ENCODE assay signal across 17 cellular contexts in genomic region chr2:84441036-84441435, GRCh38.
"Had no signal": no experiment of that assay in that cellular context is flagged by ENCODE, and none has a peak within 500 bp of the region (broad histone marks: within the 10 kb centered on the region; RNA-seq: fewer than 3 reads in every experiment).

No MANE protein-coding gene starts in this region.

- H3K36me3 ChIP-seq: prostate gland, uterus had no signal

- H3K4me3 ChIP-seq: gastrocnemius medialis, left ventricle myocardium inferior, lower lobe of right lung, prostate gland, spleen, tibial artery, upper lobe of left lung, uterus had no signal

- H3K4me1 ChIP-seq: gastrocnemius medialis, lower lobe of right lung, parathyroid adenoma, prostate gland, tibial artery, upper lobe of left lung, uterus had no signal

- H3K9me3 ChIP-seq: gastrocnemius medialis, left ventricle myocardium inferior, lower lobe of right lung, prostate gland, spleen, tibial artery, upper lobe of left lung, uterus had no signal

- H3K27ac ChIP-seq: gastrocnemius medialis, left ventricle myocardium inferior, lower lobe of right lung, parathyroid adenoma, prostate gland, spleen, tibial artery, upper lobe of left lung, uterus had no signal

- H3K27me3 ChIP-seq: gastrocnemius medialis, spleen, tibial artery, upper lobe of left lung, uterus had no signal

- ATAC-seq: gastrocnemius medialis; lower lobe of right lung; natural killer cell; sciatic nerve; stimulated activated memory B cell treated with anti-CD40 and anti-IgM and Interleukin-4, amounts not matched to agents 10 μg/mL and 1 μg/mL and 100 μg/mL, for 72 hours had no signal

- DNase-seq: dermis blood vessel endothelial cell; erythroblast; gastrocnemius medialis; left ventricle myocardium inferior; lower lobe of right lung; natural killer cell; spleen; stimulated activated CD4-positive, alpha-beta T cell treated with anti-CD3 and anti-CD28 coated beads, Interleukin-15, amount 100 ng/mL, for 24 hours; stimulated activated CD4-positive, alpha-beta T cell treated with anti-CD3 and anti-CD28 coated beads, Interleukin-1b, Interleukin-23, amount 100 ng/mL, for 48 hours; stimulated activated CD4-positive, alpha-beta T cell treated with anti-CD3 and anti-CD28 coated beads, Interleukin-4, amount 100 ng/mL, for 24 hours; tibial artery; upper lobe of left lung; uterus had no signal
